In genomic region chr16:71412270-71413160, GRCh38 we compare ENCODE assay signal across 8 cellular contexts. TPM values are rescaled to one million over a fixed set of nuclear protein-coding genes. Genes with fewer than 3 reads are reported as not detected.
DNase-seq lines count a peak whose midpoint lies in the region; ATAC-seq and TF ChIP-seq lines count a peak whose summit lies in the region.

No MANE protein-coding gene starts in this region.

- peaks cover 0 to 34% (median 3%) of the 10 kb centered on the region in 45 donors for H3K27me3 ChIP-seq in dorsolateral prefrontal cortex
- no peaks in the 10 kb centered on the region for H3K27me3 ChIP-seq in right lobe of liver

- no peaks in the 10 kb centered on the region for H3K9me3 ChIP-seq in right lobe of liver

- H3K27ac ChIP-seq in dorsolateral prefrontal cortex (no peak overlapping the region), right lobe of liver (no peak overlapping the region)

- intact Hi-C loops in dorsolateral prefrontal cortex (cut with DNase I) (loop anchor here (2.0 to 5.0 kb wide), 2 partner anchors 88 to 200 kb away; no protein-coding TSS in a partner anchor), right lobe of liver (cut with DNase I) (loop anchor here (5.0 to 10.0 kb wide), 4 partner anchors 82 to 202 kb away; no protein-coding TSS in a partner anchor)

- H3K36me3 ChIP-seq in right lobe of liver = no peaks in the 10 kb centered on the region

- ATAC-seq in HG03039 (IDR thresholded peaks at IDR 0.05; ENCODE audit: unreplicated experiment) (peak; percentile 54), right lobe of liver (peak; percentile 90 to 97 (median 93)), GM18520 (IDR thresholded peaks at IDR 0.05; ENCODE audit: unreplicated experiment) (no peak)

- 9% methylated on average over 13 of the region's 24 CpGs for WGBS in right lobe of liver (ENCODE audit: insufficient coverage, low coverage, low lambda C conversion rate, missing lambda C conversion rate)

- TF ChIP-seq CTCF in dorsolateral prefrontal cortex (IDR thresholded peaks at IDR 0.05 in 54 of 56, conservative IDR thresholded peaks at IDR 0.05 in 2 of 56; ENCODE audit: low read depth in 1 of 56, partially characterized antibody in 56 of 56) (peak; percentile 74 to 98 (median 93)), right lobe of liver (IDR thresholded peaks at IDR 0.05) (peak; percentile 86 to 91 (median 88))

- peak overlapping the region in 3 of 59 donors; percentile 8 to 31 (median 19) for H3K4me3 ChIP-seq in dorsolateral prefrontal cortex
- H3K4me3 ChIP-seq in right lobe of liver = no peak overlapping the region

- H3K4me1 ChIP-seq in right lobe of liver = no peaks in the 10 kb centered on the region

- DNase-seq in DMS79 (lab: John Stamatoyannopoulos, UW) (peak; percentile 1), NCI-H524 treated with DMSO at 0.1 percent for 48 hours (lab: John Stamatoyannopoulos, UW) (peak; percentile 2), dorsolateral prefrontal cortex (peak in 9 of 10 donors; percentile 36 to 71 (median 62)), right lobe of liver (peak; percentile 46 to 78 (median 63))
- DNase-seq in activated CD4-positive, alpha-beta T cell treated with anti-CD3 and anti-CD28 coated beads, Interleukin-2, amount 50 U/mL, for 24 hours (ENCODE audit: low read depth in 1 of 2, low spot score in 1 of 2) = peak; percentile 33 to 70
- peak; percentile 51 to 59 for DNase-seq in stimulated activated CD4-positive, alpha-beta T cell treated with anti-CD3 and anti-CD28 coated beads, Interleukin-4, amount 100 ng/mL, for 48 hours (ENCODE audit: low read depth in 2 of 2)

- no peak for TF ChIP-seq POLR2A in right lobe of liver (IDR thresholded peaks at IDR 0.05)

RNA-seq across cellular contexts. Expression of gene TLE7, which starts 29.3 kb away (rescaled TPM):
- total RNA-seq in dorsolateral prefrontal cortex (not detected), right lobe of liver (not detected)

RNA-seq across cellular contexts. Expression of gene ZNF23, which starts 49.5 kb away (rescaled TPM):
- 10 to 100 TPM in 119 of 120 experiments, 1 to 10 TPM in 1; 9.3 to 23.1 (median 15.7) TPM for total RNA-seq in dorsolateral prefrontal cortex
- 1 to 10 TPM; 3.1 to 4.8 (median 3.9) TPM for total RNA-seq in right lobe of liver

RNA-seq across cellular contexts. Expression of gene CALB2, which starts 54.0 kb away (rescaled TPM):
- total RNA-seq in dorsolateral prefrontal cortex (10 to 100 TPM in 79 of 120 experiments, 1 to 10 TPM in 41; 1.5 to 43.4 (median 13.8) TPM), right lobe of liver (not detected)

Comparison
In these comparisons a context has a peak if more than half of its experiments do, and no peak if none do; other contexts are left out.
1. DNase-seq: peak in every context shown above with its lines; median percentile 63 in right lobe of liver; 62 in dorsolateral prefrontal cortex; 55 in stimulated activated CD4-positive, alpha-beta T cell treated with anti-CD3 and anti-CD28 coated beads, Interleukin-4, amount 100 ng/mL, for 48 hours; 52 in activated CD4-positive, alpha-beta T cell treated with anti-CD3 and anti-CD28 coated beads, Interleukin-2, amount 50 U/mL, for 24 hours; 2 in NCI-H524 treated with DMSO at 0.1 percent for 48 hours; 1 in DMS79.